In the genomic region with DNA sequence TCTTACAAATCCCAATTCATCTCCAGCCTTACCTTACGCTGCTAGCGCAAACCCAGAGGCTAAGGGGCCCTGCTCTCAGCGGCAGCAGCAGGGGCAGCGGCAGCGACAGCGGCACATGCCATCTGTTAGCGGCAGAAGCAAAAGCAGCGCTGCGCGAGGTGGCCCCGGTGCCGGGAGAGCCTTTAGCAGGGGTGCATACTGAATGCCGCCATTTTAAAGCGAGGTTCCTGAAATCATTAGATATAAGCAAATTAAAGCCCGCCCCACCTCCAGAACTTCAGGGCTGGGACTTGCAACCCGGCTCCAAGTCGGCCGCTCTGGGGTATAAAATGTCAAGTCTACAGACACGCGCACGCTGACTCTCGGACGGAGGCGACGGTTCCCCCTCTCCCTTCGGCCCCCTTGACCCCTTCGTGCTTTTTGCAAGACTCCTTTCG, we compare ENCODE assay signal across 8 cellular contexts. TPM values are rescaled to one million over a fixed set of nuclear protein-coding genes. Genes with fewer than 3 reads are reported as not detected.
DNase-seq lines count a peak whose midpoint lies in the region; ATAC-seq and TF ChIP-seq lines count a peak whose summit lies in the region.

A gene with protein sequence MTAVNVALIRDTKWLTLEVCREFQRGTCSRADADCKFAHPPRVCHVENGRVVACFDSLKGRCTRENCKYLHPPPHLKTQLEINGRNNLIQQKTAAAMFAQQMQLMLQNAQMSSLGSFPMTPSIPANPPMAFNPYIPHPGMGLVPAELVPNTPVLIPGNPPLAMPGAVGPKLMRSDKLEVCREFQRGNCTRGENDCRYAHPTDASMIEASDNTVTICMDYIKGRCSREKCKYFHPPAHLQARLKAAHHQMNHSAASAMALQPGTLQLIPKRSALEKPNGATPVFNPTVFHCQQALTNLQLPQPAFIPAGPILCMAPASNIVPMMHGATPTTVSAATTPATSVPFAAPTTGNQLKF (minus strand): TSS at position 220 of the 437 bp plus-strand sequence. CDS start 49,427 bp downstream, outside the sequence.

- no peaks in the 10 kb centered on the region for H3F3A ChIP-seq in OCI-LY1 (ENCODE audit: insufficient read depth, low read length)

- H3K9me2 ChIP-seq in OCI-LY1 (ENCODE audit: low read depth, low read length) = no peaks in the 10 kb centered on the region

- peak; percentile 31 for ATAC-seq in GM19467 (IDR thresholded peaks at IDR 0.05; ENCODE audit: unreplicated experiment)
- ATAC-seq in activated T-cell treated with anti-CD3 and anti-CD28 coated beads, Interleukin-2, amount 50 U/mL, for 4 hours = peak; percentile 54 to 67
- peak; percentile 67 to 72 for ATAC-seq in natural killer cell treated with Interleukin-12 subunit alpha and Interleukin-12 subunit beta and Interleukin-15 and Interleukin-18, amount 100 ng/mL, for 72 hours

- peak within 1 kb of the TSS; percentile 66 for H3K4me2 ChIP-seq in OCI-LY1 (ENCODE audit: low read length)
- H3K4me2 ChIP-seq in fibroblast of lung (ENCODE audit: extremely low read depth, insufficient read depth, low read length) = peak within 1 kb of the TSS; percentile 76

- CTCF ChIA-PET in CD8-positive, alpha-beta memory T cell (lab: Charles Lee) = interaction anchor here (1.5 kb wide), 1 partner anchor 46 kb away, joined by 3 read pairs; no protein-coding TSS in a partner anchor

- peaks cover 47% of the 10 kb centered on the region for H3K4me1 ChIP-seq in CD8-positive, alpha-beta memory T cell (ENCODE audit: insufficient read depth, low read length)
- H3K4me1 ChIP-seq in OCI-LY1 (ENCODE audit: insufficient read depth, low read length, severe bottlenecking) (peaks cover 59% of the 10 kb centered on the region), fibroblast of lung (ENCODE audit: control insufficient read depth, extremely low read depth, insufficient read depth, low read length) (no peaks in the 10 kb centered on the region)

- H3K27me3 ChIP-seq in CD8-positive, alpha-beta memory T cell (ENCODE audit: insufficient read depth, low read length, poor library complexity, severe bottlenecking) = no peaks in the 10 kb centered on the region
- H3K27me3 ChIP-seq in OCI-LY1 (ENCODE audit: insufficient read depth, low read length) = no peaks in the 10 kb centered on the region
- H3K27me3 ChIP-seq in fibroblast of lung (ENCODE audit: control insufficient read depth, insufficient read depth, low read length) = no peaks in the 10 kb centered on the region

- H3K36me3 Mint-ChIP-seq in CD8-positive, alpha-beta memory T cell = peaks cover 0 to 10% (median 0%) of the 10 kb centered on the region in 3 donors
- H3K36me3 Mint-ChIP-seq in activated T-cell treated with anti-CD3 and anti-CD28 coated beads, Interleukin-2, amount 50 U/mL, for 4 hours (ENCODE audit: insufficient read depth) = no peaks in the 10 kb centered on the region
- no peaks in the 10 kb centered on the region for H3K36me3 Mint-ChIP-seq in natural killer cell treated with Interleukin-12 subunit alpha and Interleukin-12 subunit beta and Interleukin-15 and Interleukin-18, amount 100 ng/mL, for 72 hours

- peak within 1 kb of the TSS; percentile 94 for H3K9ac ChIP-seq in OCI-LY1 (ENCODE audit: low read length)
- peak within 1 kb of the TSS; percentile 63 for H3K9ac ChIP-seq in fibroblast of lung (ENCODE audit: insufficient read depth, low read length)

- peak within 1 kb of the TSS; percentile 91 to 99 (median 95) for H3K4me3 Mint-ChIP-seq in CD8-positive, alpha-beta memory T cell
- H3K4me3 Mint-ChIP-seq in activated T-cell treated with anti-CD3 and anti-CD28 coated beads, Interleukin-2, amount 50 U/mL, for 4 hours = peak within 1 kb of the TSS; percentile 95
- peak within 1 kb of the TSS; percentile 93 for H3K4me3 Mint-ChIP-seq in natural killer cell treated with Interleukin-12 subunit alpha and Interleukin-12 subunit beta and Interleukin-15 and Interleukin-18, amount 100 ng/mL, for 72 hours

- H3K9me3 Mint-ChIP-seq in CD8-positive, alpha-beta memory T cell = no peaks in the 10 kb centered on the region
- H3K9me3 Mint-ChIP-seq in activated T-cell treated with anti-CD3 and anti-CD28 coated beads, Interleukin-2, amount 50 U/mL, for 4 hours = no peaks in the 10 kb centered on the region
- no peaks in the 10 kb centered on the region for H3K9me3 Mint-ChIP-seq in natural killer cell treated with Interleukin-12 subunit alpha and Interleukin-12 subunit beta and Interleukin-15 and Interleukin-18, amount 100 ng/mL, for 72 hours

- H2AFZ ChIP-seq in OCI-LY1 (ENCODE audit: low read length) = no peak within 1 kb of the TSS
- H2AFZ ChIP-seq in fibroblast of lung (ENCODE audit: low read length) = peak within 1 kb of the TSS; percentile 69

- POLR2A ChIA-PET in CD8-positive, alpha-beta memory T cell (lab: Charles Lee) = interaction anchor here (1.0 to 2.5 kb wide), 2 partner anchors 8 to 271 kb away, joined by 3 to 10 read pairs; no protein-coding TSS in a partner anchor

- DNase-seq in CD8-positive, alpha-beta memory T cell = peak; percentile 46 to 82 (median 69)
- peak; percentile 69 for DNase-seq in HT-29 (ENCODE audit: low spot score)
- DNase-seq in activated T-cell treated with anti-CD3 and anti-CD28 coated beads, Interleukin-2, amount 50 U/mL, for 4 hours = peak; percentile 56
- DNase-seq in fibroblast of lung (ENCODE audit: low read depth in 2 of 2) = peak; percentile 40 to 67
- DNase-seq in natural killer cell treated with Interleukin-12 subunit alpha and Interleukin-12 subunit beta and Interleukin-15 and Interleukin-18, amount 100 ng/mL, for 72 hours (ENCODE audit: low spot score) = peak; percentile 61
- DNase-seq in superior temporal gyrus (ENCODE audit: extremely low spot score) = peak; percentile 43

- H3K4me1 Mint-ChIP-seq in CD8-positive, alpha-beta memory T cell = peaks cover 37 to 63% (median 61%) of the 10 kb centered on the region in 3 donors
- peaks cover 52% of the 10 kb centered on the region for H3K4me1 Mint-ChIP-seq in activated T-cell treated with anti-CD3 and anti-CD28 coated beads, Interleukin-2, amount 50 U/mL, for 4 hours (ENCODE audit: low read depth)
- H3K4me1 Mint-ChIP-seq in natural killer cell treated with Interleukin-12 subunit alpha and Interleukin-12 subunit beta and Interleukin-15 and Interleukin-18, amount 100 ng/mL, for 72 hours (ENCODE audit: low read depth in 2 of 2) = peaks cover 15 to 28% of the 10 kb centered on the region in 2 donors

- no peaks in the 10 kb centered on the region for H3K36me3 ChIP-seq in CD8-positive, alpha-beta memory T cell (ENCODE audit: insufficient read depth, low read length)
- H3K36me3 ChIP-seq in OCI-LY1 (ENCODE audit: insufficient read depth, low read length) (no peaks in the 10 kb centered on the region), fibroblast of lung (ENCODE audit: control insufficient read depth, insufficient read depth, low read length) (no peaks in the 10 kb centered on the region)

- H3K27ac ChIP-seq in CD8-positive, alpha-beta memory T cell (ENCODE audit: low read depth, low read length) = peak within 1 kb of the TSS; percentile 48
- H3K27ac ChIP-seq in OCI-LY1 (ENCODE audit: low read depth, low read length, poor library complexity, severe bottlenecking) (peak within 1 kb of the TSS; percentile 96), fibroblast of lung (ENCODE audit: insufficient read depth, low read length) (peak within 1 kb of the TSS; percentile 64)

- H3K4me3 ChIP-seq in CD8-positive, alpha-beta memory T cell (ENCODE audit: low read length) = peak within 1 kb of the TSS; percentile 60
- H3K4me3 ChIP-seq in OCI-LY1 (ENCODE audit: low read depth, low read length, poor library complexity, severe bottlenecking) = peak within 1 kb of the TSS; percentile 71
- H3K4me3 ChIP-seq in fibroblast of lung (replicated peaks in 1 of 4; ENCODE audit: control extremely low read depth in 1 of 4, insufficient read depth in 1 of 4, low read depth in 3 of 4, low read length in 4 of 4) = peak within 1 kb of the TSS; percentile 55 to 80 (median 63)

- TF ChIP-seq CTCF in OCI-LY1 (IDR thresholded peaks at IDR 0.05; ENCODE audit: low read length) = no peak
- TF ChIP-seq CTCF in fibroblast of lung (conservative IDR thresholded peaks at IDR 0.05 in 1 of 2, IDR thresholded peaks at IDR 0.05 in 1 of 2; ENCODE audit: low read depth in 1 of 2, low read length in 2 of 2) = no peak

- H3K27ac Mint-ChIP-seq in CD8-positive, alpha-beta memory T cell = peak within 1 kb of the TSS; percentile 87 to 98 (median 96)
- peak within 1 kb of the TSS; percentile 90 to 92 for H3K27ac Mint-ChIP-seq in natural killer cell treated with Interleukin-12 subunit alpha and Interleukin-12 subunit beta and Interleukin-15 and Interleukin-18, amount 100 ng/mL, for 72 hours

- no peaks in the 10 kb centered on the region for H3K9me3 ChIP-seq in CD8-positive, alpha-beta memory T cell (ENCODE audit: low read length)
- H3K9me3 ChIP-seq in OCI-LY1 (ENCODE audit: low read length) (no peaks in the 10 kb centered on the region), fibroblast of lung (ENCODE audit: control insufficient read depth, insufficient read depth, low read depth, low read length) (no peaks in the 10 kb centered on the region)

- H3K27me3 Mint-ChIP-seq in CD8-positive, alpha-beta memory T cell = peaks cover 0 to 5% of the 10 kb centered on the region in 2 donors
- no peaks in the 10 kb centered on the region for H3K27me3 Mint-ChIP-seq in activated T-cell treated with anti-CD3 and anti-CD28 coated beads, Interleukin-2, amount 50 U/mL, for 4 hours (ENCODE audit: low read depth)
- peaks cover 0 to 3% of the 10 kb centered on the region in 2 donors for H3K27me3 Mint-ChIP-seq in natural killer cell treated with Interleukin-12 subunit alpha and Interleukin-12 subunit beta and Interleukin-15 and Interleukin-18, amount 100 ng/mL, for 72 hours

- H4K20me1 ChIP-seq in OCI-LY1 (ENCODE audit: insufficient read depth, low read length) = no peaks in the 10 kb centered on the region
- H4K20me1 ChIP-seq in fibroblast of lung (ENCODE audit: control insufficient read depth, extremely low read depth, insufficient read depth, low read length) = no peaks in the 10 kb centered on the region

- H3K79me2 ChIP-seq in OCI-LY1 (ENCODE audit: insufficient read depth, low read length) (peaks cover 41% of the 10 kb centered on the region), fibroblast of lung (ENCODE audit: control insufficient read depth, insufficient read depth, low read length) (no peaks in the 10 kb centered on the region)

RNA-seq across cellular contexts. Expression of the gene that starts here (rescaled TPM):
- 10 to 100 TPM; 27.8 to 31.2 TPM for total RNA-seq in CD8-positive, alpha-beta memory T cell
- 31.1 TPM for polyA plus RNA-seq in CD8-positive, alpha-beta memory T cell
- 5.4 and 7.6 TPM in 2 replicates for total RNA-seq in HT-29 (2014; rRNA removed; shearing (Covaris generic))
- total RNA-seq in activated T-cell treated with anti-CD3 and anti-CD28 coated beads, Interleukin-2, amount 50 U/mL, for 4 hours = 10 to 100 TPM; 14.5 to 18.6 (median 17.0) TPM
- 2.8 and 4.5 TPM in 2 replicates for total RNA-seq in fibroblast of lung
- polyA plus RNA-seq in fibroblast of lung = 2.6 and 5.6 TPM in 2 replicates
- 1.6 and 2.2 TPM in 2 replicates for polyA plus RNA-seq in fibroblast of lung (2012)
- polyA minus RNA-seq in fibroblast of lung (ENCODE audit: low replicate concordance) = 4.1 and 9.3 TPM in 2 replicates
- total RNA-seq in natural killer cell treated with Interleukin-12 subunit alpha and Interleukin-12 subunit beta and Interleukin-15 and Interleukin-18, amount 100 ng/mL, for 72 hours = 10 to 100 TPM; 13.3 to 15.5 TPM

Comparison
In these comparisons a context has a peak if more than half of its experiments do, and no peak if none do; other contexts are left out.
1. Peak in every context shown above with its lines: DNase-seq, ATAC-seq, H3K4me3 ChIP-seq and H3K27ac ChIP-seq.